8 cellular contexts compared by ENCODE assay signal in genomic region chr22:41288245-41288946, GRCh38. TPM values are rescaled to one million over a fixed set of nuclear protein-coding genes. Genes with fewer than 3 reads are reported as not detected.
A peak's percentile ranks its signal among the peaks of the same experiment; 100 is the strongest.
DNase-seq lines count a peak whose midpoint lies in the region; ATAC-seq and TF ChIP-seq lines count a peak whose summit lies in the region.

No MANE protein-coding gene starts in this region.

- DNase-seq in GM23248 (peak; percentile 82), NCI-H774 (lab: John Stamatoyannopoulos, UW) (peak; percentile 13), dermis microvascular lymphatic vessel endothelial cell (ENCODE audit: low read depth in 2 of 2) (peak; percentile 75 to 87), occipital lobe (lab: John Stamatoyannopoulos, UW) (no peak), MM.1S (no peak)
- no peak for DNase-seq in naive thymus-derived CD4-positive, alpha-beta T cell
- no peak for DNase-seq in stimulated activated CD4-positive, alpha-beta T cell treated with anti-CD3 and anti-CD28 coated beads, Interleukin-15, amount 100 ng/mL, for 24 hours
- DNase-seq in central memory CD4-positive, alpha-beta T cell, result no peak

- peak overlapping the region in 9 of 10 donors; percentile 6 to 72 (median 61) for H3K4me3 Mint-ChIP-seq in naive thymus-derived CD4-positive, alpha-beta T cell

- H3K4me2 ChIP-seq in GM23248 (ENCODE audit: unreplicated experiment), result peak overlapping the region; percentile 31
- no peak overlapping the region for H3K4me2 ChIP-seq in MM.1S (ENCODE audit: low read depth, low read length)

- H3F3A ChIP-seq in GM23248 (ENCODE audit: insufficient read depth) (peaks cover 39% of the 10 kb centered on the region), MM.1S (ENCODE audit: insufficient read depth, low read length) (peaks cover 20% of the 10 kb centered on the region)

- in situ Hi-C loops in GM23248 (cut with MboI), result no loop called here

- H3K27ac Mint-ChIP-seq in naive thymus-derived CD4-positive, alpha-beta T cell, result peak overlapping the region in 8 of 9 donors; percentile 80 to 98 (median 87)

- no peak for TF ChIP-seq CTCF in MM.1S (IDR thresholded peaks at IDR 0.05; ENCODE audit: low read length)

- H3K9me3 ChIP-seq in GM23248 (ENCODE audit: low read depth), result no peaks in the 10 kb centered on the region
- no peaks in the 10 kb centered on the region for H3K9me3 ChIP-seq in naive thymus-derived CD4-positive, alpha-beta T cell (ENCODE audit: control insufficient read depth in 2 of 3, low read length in 3 of 3)
- H3K9me3 ChIP-seq in MM.1S (replicated peaks; ENCODE audit: insufficient read depth, low read length), result no peaks in the 10 kb centered on the region

- H3K27ac ChIP-seq in GM23248 (peak overlapping the region; percentile 25), MM.1S (ENCODE audit: low read length) (no peak overlapping the region)
- no peak overlapping the region for H3K27ac ChIP-seq in naive thymus-derived CD4-positive, alpha-beta T cell (ENCODE audit: low read depth, low read length)

- WGBS in GM23248 (ENCODE audit: low coverage in 1 of 2, low lambda C conversion rate in 2 of 2, missing lambda C conversion rate in 2 of 2), 2 experiments, result 37 to 40% methylated on average over 9 of the region's 9 CpGs

- H3K9me3 Mint-ChIP-seq in naive thymus-derived CD4-positive, alpha-beta T cell, result peaks cover 0 to 3% (median 0%) of the 10 kb centered on the region in 11 donors

- POLR2A ChIA-PET in naive thymus-derived CD4-positive, alpha-beta T cell (lab: Charles Lee), result interaction anchor here (0.5 to 1.5 kb wide), 6 partner anchors 13 to 656 kb away, joined by 3 to 8 read pairs (median 4); partner anchors contain the start of gene ZC3H7B

- H3K36me3 Mint-ChIP-seq in naive thymus-derived CD4-positive, alpha-beta T cell, result peaks cover 0 to 6% (median 3%) of the 10 kb centered on the region in 5 donors

- H4K20me1 ChIP-seq in GM23248 (ENCODE audit: insufficient read depth) (no peaks in the 10 kb centered on the region), MM.1S (ENCODE audit: insufficient read depth, low read length) (no peaks in the 10 kb centered on the region)

- H3K4me3 ChIP-seq in GM23248, result no peak overlapping the region
- no peak overlapping the region for H3K4me3 ChIP-seq in naive thymus-derived CD4-positive, alpha-beta T cell (ENCODE audit: low read length)
- H3K4me3 ChIP-seq in MM.1S (ENCODE audit: low read length), result no peak overlapping the region

- H2AFZ ChIP-seq in GM23248 (peak overlapping the region; percentile 29; the same call in 1 of the 2 replicates), MM.1S (ENCODE audit: low read length) (no peak overlapping the region)

- H3K27me3 Mint-ChIP-seq in naive thymus-derived CD4-positive, alpha-beta T cell, result no peaks in the 10 kb centered on the region

- H3K27me3 ChIP-seq in GM23248 (replicated peaks; ENCODE audit: insufficient read depth) (no peaks in the 10 kb centered on the region), MM.1S (replicated peaks; ENCODE audit: insufficient read depth, low read length) (no peaks in the 10 kb centered on the region)
- H3K27me3 ChIP-seq in naive thymus-derived CD4-positive, alpha-beta T cell (ENCODE audit: control insufficient read depth in 2 of 2, insufficient read depth in 2 of 2, low read length in 2 of 2), result no peaks in the 10 kb centered on the region

- CTCF ChIA-PET in naive thymus-derived CD4-positive, alpha-beta T cell (lab: Charles Lee), result interaction anchor here (0.6 to 0.7 kb wide), 2 partner anchors 366 to 1355 kb away, joined by 4 to 5 read pairs; no protein-coding TSS in a partner anchor

- H3K36me3 ChIP-seq in GM23248 (ENCODE audit: low read depth) (no peaks in the 10 kb centered on the region), MM.1S (replicated peaks; ENCODE audit: insufficient read depth, low read length) (no peaks in the 10 kb centered on the region)
- H3K36me3 ChIP-seq in naive thymus-derived CD4-positive, alpha-beta T cell (ENCODE audit: control insufficient read depth in 2 of 3, insufficient read depth in 3 of 3, low read length in 3 of 3), result peaks cover 0 to 4% (median 0%) of the 10 kb centered on the region in 3 experiments

- H3K79me2 ChIP-seq in GM23248 (ENCODE audit: insufficient read depth), result peaks cover 18% of the 10 kb centered on the region
- H3K79me2 ChIP-seq in MM.1S (ENCODE audit: low read length), result peaks cover 24% of the 10 kb centered on the region

- intact Hi-C loops in naive thymus-derived CD4-positive, alpha-beta T cell (cut with micrococcal nuclease), result loop anchor here (5.0 to 10.0 kb wide), 3 partner anchors 494 to 1764 kb away; partner anchors contain the start of genes ATF4 (in 1 of the 2), NAGA (in 1 of the 2) and PHETA2 (in 1 of the 2)

- H3K9me2 ChIP-seq in GM23248 (ENCODE audit: insufficient read depth), result no peaks in the 10 kb centered on the region
- no peaks in the 10 kb centered on the region for H3K9me2 ChIP-seq in MM.1S (replicated peaks; ENCODE audit: insufficient read depth, low read length)

- no peak overlapping the region for H3K9ac ChIP-seq in GM23248
- no peak overlapping the region for H3K9ac ChIP-seq in MM.1S (ENCODE audit: low read length)

- ATAC-seq in naive thymus-derived CD4-positive, alpha-beta T cell, result no peak

- H3K4me1 ChIP-seq in GM23248 (ENCODE audit: insufficient read depth) (peaks cover 47% of the 10 kb centered on the region), MM.1S (ENCODE audit: low read length) (peaks cover 8% of the 10 kb centered on the region)
- peaks cover 10 to 15% of the 10 kb centered on the region in 2 donors for H3K4me1 ChIP-seq in naive thymus-derived CD4-positive, alpha-beta T cell (ENCODE audit: control insufficient read depth in 2 of 2, insufficient read depth in 2 of 2, low read length in 2 of 2)

- peaks cover 18 to 34% (median 28%) of the 10 kb centered on the region in 7 donors for H3K4me1 Mint-ChIP-seq in naive thymus-derived CD4-positive, alpha-beta T cell

RNA-seq across cellular contexts. Expression of gene RANGAP1, which starts 2.4 kb away (rescaled TPM):
- total RNA-seq in GM23248 (2014; rRNA removed; shearing (Covaris generic)), result 73.5 and 79.2 TPM in 2 replicates
- 52.3 and 54.6 TPM in 2 replicates for polyA plus RNA-seq in GM23248 (2016; fragmentation: Nextera tagmentation; extraction: Ambion mirVana)
- 65.1 and 72.2 TPM in 2 replicates for total RNA-seq in dermis microvascular lymphatic vessel endothelial cell
- 100 to 1,000 TPM in 1 of 5 experiments, 10 to 100 TPM in 4; 60.7 to 122 (median 72.4) TPM for total RNA-seq in naive thymus-derived CD4-positive, alpha-beta T cell
- 10 to 100 TPM; 22.8 to 40.6 TPM for polyA plus RNA-seq in naive thymus-derived CD4-positive, alpha-beta T cell
- total RNA-seq in occipital lobe, result 28.7 TPM

RNA-seq across cellular contexts. Expression of gene ZC3H7B, which starts 12.9 kb away (rescaled TPM):
- total RNA-seq in GM23248 (2014; rRNA removed; shearing (Covaris generic)), result 54.8 and 54.9 TPM in 2 replicates
- 5.3 and 5.4 TPM in 2 replicates for polyA plus RNA-seq in GM23248 (2016; fragmentation: Nextera tagmentation; extraction: Ambion mirVana)
- total RNA-seq in dermis microvascular lymphatic vessel endothelial cell (37.5 and 57.9 TPM in 2 replicates), occipital lobe (51.3 TPM)
- total RNA-seq in naive thymus-derived CD4-positive, alpha-beta T cell, result 10 to 100 TPM; 36.9 to 65.9 (median 42.7) TPM
- polyA plus RNA-seq in naive thymus-derived CD4-positive, alpha-beta T cell, result 1 to 10 TPM; 1.7 to 2.7 TPM

RNA-seq across cellular contexts. Expression of gene CHADL, which starts 47.7 kb away (rescaled TPM):
- 0.22 and 1.1 TPM in 2 replicates for total RNA-seq in GM23248 (2014; rRNA removed; shearing (Covaris generic))
- 0.30 and 0.88 TPM in 2 replicates for polyA plus RNA-seq in GM23248 (2016; fragmentation: Nextera tagmentation; extraction: Ambion mirVana)
- total RNA-seq in dermis microvascular lymphatic vessel endothelial cell (0.64 and 1.3 TPM in 2 replicates), occipital lobe (2.8 TPM)
- 1 to 10 TPM in 2 of 5 experiments, under 1 TPM in 3; 0.31 to 1.8 (median 0.94) TPM for total RNA-seq in naive thymus-derived CD4-positive, alpha-beta T cell
- polyA plus RNA-seq in naive thymus-derived CD4-positive, alpha-beta T cell, result under 1 TPM; 0.60 to 0.89 TPM

Comparison
In these comparisons a context has a peak if more than half of its experiments do, and no peak if none do; other contexts are left out.
1. DNase-seq: peak in GM23248 (single experiment), NCI-H774 (single experiment) and dermis microvascular lymphatic vessel endothelial cell (2 of 2); none in naive thymus-derived CD4-positive, alpha-beta T cell (0 of 9), stimulated activated CD4-positive, alpha-beta T cell treated with anti-CD3 and anti-CD28 coated beads, Interleukin-15, amount 100 ng/mL, for 24 hours (single experiment), occipital lobe (single experiment), central memory CD4-positive, alpha-beta T cell (single experiment) and MM.1S (single experiment).